8 cellular contexts compared by ENCODE assay signal in genomic region chr15:51726302-51727073, GRCh38. TPM values are rescaled to one million over a fixed set of nuclear protein-coding genes. Genes with fewer than 3 reads are reported as not detected.
DNase-seq lines count a peak whose midpoint lies in the region; ATAC-seq and TF ChIP-seq lines count a peak whose summit lies in the region.

No MANE protein-coding gene starts in this region.

- no peak for TF ChIP-seq POLR2A in sigmoid colon (IDR thresholded peaks at IDR 0.05)

- H3K9ac ChIP-seq in MM.1S (ENCODE audit: low read length) = no peak overlapping the region

- no peaks in the 10 kb centered on the region for H3K79me2 ChIP-seq in MM.1S (ENCODE audit: low read length)

- H3K4me3 ChIP-seq in sigmoid colon = no peak overlapping the region
- H3K4me3 ChIP-seq in MM.1S (ENCODE audit: low read length) = no peak overlapping the region

- H3K27me3 ChIP-seq in sigmoid colon (no peaks in the 10 kb centered on the region), MM.1S (replicated peaks; ENCODE audit: insufficient read depth, low read length) (peaks cover 28% of the 10 kb centered on the region)

- WGBS in sigmoid colon, 2 donors = 60 to 64% methylated on average over 5 of the region's 5 CpGs

- peak; percentile 97 for ATAC-seq in Right ventricle myocardium inferior

- no peaks in the 10 kb centered on the region for H4K20me1 ChIP-seq in MM.1S (ENCODE audit: insufficient read depth, low read length)

- no peak overlapping the region for H3K4me2 ChIP-seq in MM.1S (ENCODE audit: low read depth, low read length)

- peak; percentile 55 to 90 (median 85) for TF ChIP-seq EP300 in sigmoid colon (IDR thresholded peaks at IDR 0.05)

- H3F3A ChIP-seq in MM.1S (ENCODE audit: insufficient read depth, low read length) = no peaks in the 10 kb centered on the region

- intact Hi-C loops in Right ventricle myocardium inferior (cut with DNase I) = no loop called here
- intact Hi-C loops in sigmoid colon (cut with DNase I) = no loop called here

- H3K4me1 ChIP-seq in sigmoid colon = peaks cover 0 to 61% (median 55%) of the 10 kb centered on the region in 4 donors
- peaks cover 9% of the 10 kb centered on the region for H3K4me1 ChIP-seq in MM.1S (ENCODE audit: low read length)

- no peak overlapping the region for H2AFZ ChIP-seq in MM.1S (ENCODE audit: low read length)

- H3K9me3 ChIP-seq in sigmoid colon = no peaks in the 10 kb centered on the region
- H3K9me3 ChIP-seq in MM.1S (replicated peaks; ENCODE audit: insufficient read depth, low read length) = no peaks in the 10 kb centered on the region

- DNase-seq in NCI-H510A treated with DMSO at 0.1 percent for 48 hours (lab: John Stamatoyannopoulos, UW) (peak; percentile 14), NCI-H510A (lab: John Stamatoyannopoulos, UW) (no peak), H4 (ENCODE audit: low spot score) (peak; percentile 38), LHCN-M2 (ENCODE audit: low read depth) (peak; percentile 82), Right ventricle myocardium inferior (ENCODE audit: missing footprints) (no peak), sigmoid colon (peak; percentile 91), MM.1S (no peak)
- peak; percentile 29 to 54 for DNase-seq in activated CD4-positive, alpha-beta T cell treated with anti-CD3 and anti-CD28 coated beads, Interleukin-2, amount 50 U/mL, for 48 hours

- H3K27ac ChIP-seq in sigmoid colon (peak overlapping the region in 3 of 4 donors; percentile 57 to 78 (median 74)), MM.1S (ENCODE audit: low read length) (no peak overlapping the region)

- H3K36me3 ChIP-seq in sigmoid colon (no peaks in the 10 kb centered on the region), MM.1S (replicated peaks; ENCODE audit: insufficient read depth, low read length) (no peaks in the 10 kb centered on the region)

- H3K9me2 ChIP-seq in MM.1S (replicated peaks; ENCODE audit: insufficient read depth, low read length) = no peaks in the 10 kb centered on the region

- TF ChIP-seq CTCF in sigmoid colon (IDR thresholded peaks at IDR 0.05) (no peak), MM.1S (IDR thresholded peaks at IDR 0.05; ENCODE audit: low read length) (no peak)

RNA-seq across cellular contexts. Expression of gene LYSMD2, which starts 11.0 kb away (rescaled TPM):
- total RNA-seq in H4 (2014; rRNA removed; shearing (Covaris generic)) = 19.3 and 21.3 TPM in 2 replicates
- 4.2 and 4.7 TPM in 2 replicates for total RNA-seq in LHCN-M2 (2014; rRNA removed)
- polyA plus RNA-seq in LHCN-M2 (2012) = 2.0 TPM
- 4.8 TPM for total RNA-seq in Right ventricle myocardium inferior
- 10 to 100 TPM; 15.3 to 28.5 (median 20.3) TPM for total RNA-seq in sigmoid colon
- 10 to 100 TPM in 1 of 3 donors, 1 to 10 TPM in 2; 6.7 to 15.8 (median 8.4) TPM for polyA plus RNA-seq in sigmoid colon

RNA-seq across cellular contexts. Expression of gene TMOD2, which starts 24.9 kb away (rescaled TPM):
- 0.64 and 7.1 TPM in 2 replicates for total RNA-seq in H4 (2014; rRNA removed; shearing (Covaris generic))
- total RNA-seq in LHCN-M2 (2014; rRNA removed) (5.0 and 5.8 TPM in 2 replicates), Right ventricle myocardium inferior (9.5 TPM), sigmoid colon (10 to 100 TPM; 18.1 to 32.5 (median 22.7) TPM)
- polyA plus RNA-seq in LHCN-M2 (2012) = 1.5 TPM
- polyA plus RNA-seq in sigmoid colon = 1 to 10 TPM; 1.4 to 4.8 (median 2.7) TPM

RNA-seq across cellular contexts. Expression of gene SCG3, which starts 45.2 kb away (rescaled TPM):
- not detected in 2 replicates for total RNA-seq in H4 (2014; rRNA removed; shearing (Covaris generic))
- total RNA-seq in LHCN-M2 (2014; rRNA removed) (not detected in 2 replicates), Right ventricle myocardium inferior (not detected), sigmoid colon (1 to 10 TPM; 1.1 to 2.1 (median 1.9) TPM)
- not detected for polyA plus RNA-seq in LHCN-M2 (2012)
- polyA plus RNA-seq in sigmoid colon = 1 to 10 TPM in 1 of 3 donors, under 1 TPM in 2; under 0.01 to 1.2 (median 0.23) TPM

Comparison
In these comparisons a context has a peak if more than half of its experiments do, and no peak if none do; other contexts are left out.
1. DNase-seq: peak in NCI-H510A treated with DMSO at 0.1 percent for 48 hours (single experiment), H4 (single experiment), LHCN-M2 (single experiment), activated CD4-positive, alpha-beta T cell treated with anti-CD3 and anti-CD28 coated beads, Interleukin-2, amount 50 U/mL, for 48 hours (2 of 2) and sigmoid colon (single experiment); none in NCI-H510A (single experiment), Right ventricle myocardium inferior (single experiment) and MM.1S (single experiment).